In genomic region chr14:105421723-105422615, GRCh38 we compare ENCODE assay signal across 8 cellular contexts. TPM values are rescaled to one million over a fixed set of nuclear protein-coding genes. Genes with fewer than 3 reads are reported as not detected.
DNase-seq lines count a peak whose midpoint lies in the region; TF ChIP-seq lines count a peak whose summit lies in the region.

No MANE protein-coding gene starts in this region.

- TF ChIP-seq CTCF in GM12865 (IDR thresholded peaks at IDR 0.05; ENCODE audit: insufficient read depth, low read depth, low read length, missing control alignments) (no peak), SU-DHL-6 (IDR thresholded peaks at IDR 0.05; ENCODE audit: insufficient read depth, low read length, poor library complexity, severe bottlenecking) (no peak), fibroblast of pulmonary artery (IDR thresholded peaks at IDR 0.05; ENCODE audit: low read length, missing control alignments) (no peak), GM10266 (IDR thresholded peaks at IDR 0.05; ENCODE audit: control insufficient read depth, insufficient read depth, low read depth, missing control alignments) (no peak)

- H3K9me3 ChIP-seq in SU-DHL-6 (ENCODE audit: insufficient read depth, low read length) (no peaks in the 10 kb centered on the region), skeletal muscle satellite cell (replicated peaks; ENCODE audit: low read length) (no peaks in the 10 kb centered on the region), SJCRH30 (replicated peaks) (no peaks in the 10 kb centered on the region)

- H3K9me2 ChIP-seq in SU-DHL-6 (replicated peaks; ENCODE audit: insufficient read depth, low read length): no peaks in the 10 kb centered on the region

- no peaks in the 10 kb centered on the region for H3F3A ChIP-seq in SU-DHL-6 (ENCODE audit: insufficient read depth)

- no peak overlapping the region for H2AFZ ChIP-seq in SU-DHL-6 (ENCODE audit: low read depth, low read length, severe bottlenecking)

- no peaks in the 10 kb centered on the region for H4K20me1 ChIP-seq in SU-DHL-6 (ENCODE audit: low read depth, low read length)

- H3K27me3 ChIP-seq in SU-DHL-6 (ENCODE audit: low read length): no peaks in the 10 kb centered on the region
- no peaks in the 10 kb centered on the region for H3K27me3 ChIP-seq in skeletal muscle satellite cell (ENCODE audit: control insufficient read depth, insufficient read depth, low read length)
- no peaks in the 10 kb centered on the region for H3K27me3 ChIP-seq in SJCRH30

- peaks cover 27% of the 10 kb centered on the region for H3K4me1 ChIP-seq in skeletal muscle satellite cell (ENCODE audit: control insufficient read depth, insufficient read depth, low read length)
- H3K4me1 ChIP-seq in SJCRH30: peaks cover 10% of the 10 kb centered on the region

- H3K9ac ChIP-seq in SU-DHL-6 (ENCODE audit: low read length) (peak overlapping the region; percentile 85), skeletal muscle satellite cell (ENCODE audit: low read depth, low read length) (peak overlapping the region; percentile 92)

- H3K4me2 ChIP-seq in SU-DHL-6 (ENCODE audit: low read depth, low read length, poor library complexity, severe bottlenecking) (peak overlapping the region; percentile 82), skeletal muscle satellite cell (ENCODE audit: low read length) (peak overlapping the region; percentile 99)

- peaks cover 68% of the 10 kb centered on the region for H3K79me2 ChIP-seq in SU-DHL-6 (ENCODE audit: insufficient read depth, low read length)

- peak overlapping the region; percentile 91 for H3K4me3 ChIP-seq in GM12865 (ENCODE audit: low read depth, low read length)
- H3K4me3 ChIP-seq in SU-DHL-6 (ENCODE audit: insufficient read depth, low read length, poor library complexity, severe bottlenecking): peak overlapping the region; percentile 81
- peak overlapping the region; percentile 77 for H3K4me3 ChIP-seq in fibroblast of pulmonary artery (replicated peaks; ENCODE audit: low read depth, low read length)
- H3K4me3 ChIP-seq in skeletal muscle satellite cell (ENCODE audit: low read length): peak overlapping the region; percentile 95
- H3K4me3 ChIP-seq in SJCRH30: no peak overlapping the region

- H3K27ac ChIP-seq in SU-DHL-6 (ENCODE audit: low read depth, low read length) (peak overlapping the region; percentile 63), SJCRH30 (no peak overlapping the region)

- DNase-seq in GM12865 (ENCODE audit: low read depth): peak; percentile 30
- DNase-seq in fibroblast of pulmonary artery (ENCODE audit: low read depth): no peak
- no peak for DNase-seq in GM10266 (ENCODE audit: extremely low spot score)
- no peak for DNase-seq in NCI-H187 treated with DMSO at 0.1 percent for 48 hours (lab: John Stamatoyannopoulos, UW)
- no peak for DNase-seq in occipital lobe (lab: John Stamatoyannopoulos, UW)
- no peak for DNase-seq in SJCRH30

- H3K36me3 ChIP-seq in SU-DHL-6 (ENCODE audit: low read length) (no peaks in the 10 kb centered on the region), skeletal muscle satellite cell (ENCODE audit: insufficient read depth, low read length) (peaks cover 10% of the 10 kb centered on the region), SJCRH30 (peaks cover 44% of the 10 kb centered on the region)

RNA-seq across cellular contexts. Expression of gene MTA1, which starts 2.3 kb away (rescaled TPM):
- 41.7 and 55.8 TPM in 2 replicates for total RNA-seq in skeletal muscle satellite cell (2012; rRNA removed)
- total RNA-seq in occipital lobe: 37.0 TPM
- total RNA-seq in SJCRH30 (2014; rRNA removed; shearing (Covaris generic)): 91.7 and 117 TPM in 2 replicates

RNA-seq across cellular contexts. Expression of gene TEX22, which starts 23.6 kb away (rescaled TPM):
- total RNA-seq in skeletal muscle satellite cell (2012; rRNA removed): 0.22 and 0.25 TPM in 2 replicates
- 0.31 TPM for total RNA-seq in occipital lobe
- 0.06 and 0.20 TPM in 2 replicates for total RNA-seq in SJCRH30 (2014; rRNA removed; shearing (Covaris generic))

RNA-seq across cellular contexts. Expression of gene CRIP2, which starts 52.7 kb away (rescaled TPM):
- total RNA-seq in skeletal muscle satellite cell (2012; rRNA removed): 29.7 and 60.7 TPM in 2 replicates
- 70.2 TPM for total RNA-seq in occipital lobe
- 68.2 and 71.7 TPM in 2 replicates for total RNA-seq in SJCRH30 (2014; rRNA removed; shearing (Covaris generic))
